ENCODE assay signal across 21 cellular contexts in genomic region chr11:130603585-130603906, GRCh38.
"Had no signal": no experiment of that assay in that cellular context is flagged by ENCODE, and none has a peak within 500 bp of the region (broad histone marks: within the 10 kb centered on the region; RNA-seq: fewer than 3 reads in every experiment).

No MANE protein-coding gene starts in this region.

- H3K27ac Mint-ChIP-seq: activated CD8-positive, alpha-beta memory T cell treated with anti-CD3 and anti-CD28 coated beads, Interleukin-2, amount 10 ng/mL, durations not matched to agents 7 days and 5 days; activated CD8-positive, alpha-beta T cell treated with anti-CD3 and anti-CD28 coated beads, Interleukin-2, amount 10 ng/mL, durations not matched to agents 7 days and 5 days; activated naive CD4-positive, alpha-beta T cell treated with anti-CD3 and anti-CD28 coated beads for 36 hours; activated naive CD8-positive, alpha-beta T cell; activated T-cell treated with anti-CD3 and anti-CD28 coated beads, Interleukin-2, amount 50 U/mL, for 24 hours; activated T-helper 1 cell treated with anti-CD3 and anti-CD28 coated beads, Interleukin-12 subunit alpha, Interleukin-12 subunit beta, Interleukin-2, Interleukin-4 antibody, amounts not matched to agents 30 ng/mL and 10 ng/mL and 1 ng/mL, durations not matched to agents 14 hours and 24 hours and 36 hours; IgD-negative memory B cell; T-helper 1 cell treated with Interleukin-12 subunit alpha and Interleukin-12 subunit beta and Interleukin-4 antibody, amounts not matched to agents 30 μg/mL and 1 μg/mL, for 36 hours had no signal

- H3K9me3 Mint-ChIP-seq: activated naive CD4-positive, alpha-beta T cell treated with anti-CD3 and anti-CD28 coated beads for 36 hours; activated T-cell treated with anti-CD3 and anti-CD28 coated beads, Interleukin-2, amount 50 U/mL, for 24 hours; T-helper 1 cell treated with Interleukin-12 subunit alpha and Interleukin-12 subunit beta and Interleukin-4 antibody, amounts not matched to agents 30 μg/mL and 1 μg/mL, for 36 hours had no signal

- H3K4me1 ChIP-seq: adrenal gland had no signal

- H3K36me3 Mint-ChIP-seq: activated CD8-positive, alpha-beta memory T cell treated with anti-CD3 and anti-CD28 coated beads, Interleukin-2, amount 10 ng/mL, durations not matched to agents 7 days and 5 days; activated naive CD8-positive, alpha-beta T cell; IgD-negative memory B cell had no signal

- H3K4me3 ChIP-seq: adrenal gland had no signal

- H3K4me3 Mint-ChIP-seq: activated CD8-positive, alpha-beta memory T cell treated with anti-CD3 and anti-CD28 coated beads, Interleukin-2, amount 10 ng/mL, durations not matched to agents 7 days and 5 days; activated CD8-positive, alpha-beta T cell treated with anti-CD3 and anti-CD28 coated beads, Interleukin-2, amount 10 ng/mL, durations not matched to agents 7 days and 5 days; activated naive CD4-positive, alpha-beta T cell treated with anti-CD3 and anti-CD28 coated beads for 36 hours; activated naive CD8-positive, alpha-beta T cell; activated T-cell treated with anti-CD3 and anti-CD28 coated beads, Interleukin-2, amount 50 U/mL, for 24 hours; activated T-helper 1 cell treated with anti-CD3 and anti-CD28 coated beads, Interleukin-12 subunit alpha, Interleukin-12 subunit beta, Interleukin-2, Interleukin-4 antibody, amounts not matched to agents 30 ng/mL and 10 ng/mL and 1 ng/mL, durations not matched to agents 14 hours and 24 hours and 36 hours; IgD-negative memory B cell; T-helper 1 cell treated with Interleukin-12 subunit alpha and Interleukin-12 subunit beta and Interleukin-4 antibody, amounts not matched to agents 30 μg/mL and 1 μg/mL, for 36 hours had no signal

- H3K9me3 ChIP-seq: adrenal gland had no signal

- H3K36me3 ChIP-seq: adrenal gland had no signal

- ATAC-seq: activated CD4-positive, CD25-positive, alpha-beta regulatory T cell treated with anti-CD3 and anti-CD28 coated beads, Interleukin-2, amount 50 U/mL, for 24 hours; activated CD8-positive, alpha-beta memory T cell treated with anti-CD3 and anti-CD28 coated beads, Interleukin-2, amount 10 ng/mL, durations not matched to agents 7 days and 5 days; activated CD8-positive, alpha-beta T cell treated with anti-CD3 and anti-CD28 coated beads, Interleukin-2, amount 10 ng/mL, durations not matched to agents 7 days and 5 days had no signal

- H3K27me3 Mint-ChIP-seq: activated CD8-positive, alpha-beta memory T cell treated with anti-CD3 and anti-CD28 coated beads, Interleukin-2, amount 10 ng/mL, durations not matched to agents 7 days and 5 days; activated naive CD8-positive, alpha-beta T cell had no signal

- H3K4me1 Mint-ChIP-seq: activated CD8-positive, alpha-beta memory T cell treated with anti-CD3 and anti-CD28 coated beads, Interleukin-2, amount 10 ng/mL, durations not matched to agents 7 days and 5 days; IgD-negative memory B cell had no signal

- DNase-seq: activated CD4-positive, alpha-beta T cell treated with anti-CD3 and anti-CD28 coated beads for 4 hours; activated CD8-positive, alpha-beta memory T cell treated with anti-CD3 and anti-CD28 coated beads, Interleukin-2, amount 10 ng/mL, durations not matched to agents 7 days and 5 days; activated CD8-positive, alpha-beta T cell treated with anti-CD3 and anti-CD28 coated beads, Interleukin-2, amount 10 ng/mL, durations not matched to agents 7 days and 5 days; activated effector memory CD4-positive, alpha-beta T cell treated with Interleukin-2 at 50 U/mL for 16 hours; activated naive CD4-positive, alpha-beta T cell treated with anti-CD3 and anti-CD28 coated beads for 36 hours; activated T-cell treated with anti-CD3 and anti-CD28 coated beads, Interleukin-2, amount 50 U/mL, for 24 hours; anterior cingulate cortex; KG1; NCI-H1048; NCI-H1694; NCI-H2029 treated with DMSO at 0.1 percent for 48 hours; NCI-H345; NCI-H510A; NCI-H82; SHP77 treated with DMSO at 0.1 percent for 48 hours had no signal

- H3K27me3 ChIP-seq: adrenal gland had no signal
